2 cellular contexts compared by ENCODE assay signal in the genomic region with DNA sequence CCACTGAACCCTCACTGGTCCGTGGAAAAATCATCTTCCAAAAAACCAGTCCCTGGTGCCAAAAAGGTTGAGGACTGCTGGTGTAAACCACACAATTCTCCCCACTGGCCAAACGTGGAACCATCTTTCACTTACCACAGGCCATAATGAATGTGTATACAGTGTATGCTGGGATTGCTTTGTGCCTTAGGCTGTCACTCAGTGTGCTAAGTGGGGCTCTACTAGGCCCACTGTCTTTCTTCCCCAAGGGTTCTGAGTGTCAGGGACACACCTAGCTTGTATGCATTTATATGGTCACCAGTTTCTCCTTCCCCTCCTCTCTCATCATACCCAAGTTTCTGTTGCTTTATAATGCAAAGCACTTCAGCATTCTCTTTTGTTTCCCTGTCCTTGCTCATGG.
TF ChIP-seq lines count a peak whose summit lies in the region.

No MANE protein-coding gene starts in this region.

TF ChIP-seq in GM23338, 12 proteins besides CTCF, POLR2A, EP300 and RAD21 (continues in another document):
- TF ChIP-seq JUNB (IDR thresholded peaks at IDR 0.05; ENCODE audit: unreplicated experiment) (no peak), ZNF114 (CRISPR knock-in tag; IDR thresholded peaks at IDR 0.05) (no peak), STAT1 (IDR thresholded peaks at IDR 0.05; ENCODE audit: unreplicated experiment) (no peak), EZH2phosphoT487 (IDR thresholded peaks at IDR 0.05; ENCODE audit: unreplicated experiment) (no peak), CREB1 (CRISPR knock-in tag; IDR thresholded peaks at IDR 0.05; ENCODE audit: low read depth) (no peak), EZH2 (IDR thresholded peaks at IDR 0.05; ENCODE audit: low read depth, unreplicated experiment) (no peak), POLR2AphosphoS5 (IDR thresholded peaks at IDR 0.05; ENCODE audit: low read depth) (no peak), ZNF331 (CRISPR knock-in tag; IDR thresholded peaks at IDR 0.05; ENCODE audit: low read depth) (no peak), NANOG (IDR thresholded peaks at IDR 0.05; ENCODE audit: borderline replicate concordance) (no peak)
- TF ChIP-seq, protein P1, sequence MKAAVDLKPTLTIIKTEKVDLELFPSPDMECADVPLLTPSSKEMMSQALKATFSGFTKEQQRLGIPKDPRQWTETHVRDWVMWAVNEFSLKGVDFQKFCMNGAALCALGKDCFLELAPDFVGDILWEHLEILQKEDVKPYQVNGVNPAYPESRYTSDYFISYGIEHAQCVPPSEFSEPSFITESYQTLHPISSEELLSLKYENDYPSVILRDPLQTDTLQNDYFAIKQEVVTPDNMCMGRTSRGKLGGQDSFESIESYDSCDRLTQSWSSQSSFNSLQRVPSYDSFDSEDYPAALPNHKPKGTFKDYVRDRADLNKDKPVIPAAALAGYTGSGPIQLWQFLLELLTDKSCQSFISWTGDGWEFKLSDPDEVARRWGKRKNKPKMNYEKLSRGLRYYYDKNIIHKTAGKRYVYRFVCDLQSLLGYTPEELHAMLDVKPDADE (IDR thresholded peaks at IDR 0.05) = no peak
- TF ChIP-seq, protein P2, sequence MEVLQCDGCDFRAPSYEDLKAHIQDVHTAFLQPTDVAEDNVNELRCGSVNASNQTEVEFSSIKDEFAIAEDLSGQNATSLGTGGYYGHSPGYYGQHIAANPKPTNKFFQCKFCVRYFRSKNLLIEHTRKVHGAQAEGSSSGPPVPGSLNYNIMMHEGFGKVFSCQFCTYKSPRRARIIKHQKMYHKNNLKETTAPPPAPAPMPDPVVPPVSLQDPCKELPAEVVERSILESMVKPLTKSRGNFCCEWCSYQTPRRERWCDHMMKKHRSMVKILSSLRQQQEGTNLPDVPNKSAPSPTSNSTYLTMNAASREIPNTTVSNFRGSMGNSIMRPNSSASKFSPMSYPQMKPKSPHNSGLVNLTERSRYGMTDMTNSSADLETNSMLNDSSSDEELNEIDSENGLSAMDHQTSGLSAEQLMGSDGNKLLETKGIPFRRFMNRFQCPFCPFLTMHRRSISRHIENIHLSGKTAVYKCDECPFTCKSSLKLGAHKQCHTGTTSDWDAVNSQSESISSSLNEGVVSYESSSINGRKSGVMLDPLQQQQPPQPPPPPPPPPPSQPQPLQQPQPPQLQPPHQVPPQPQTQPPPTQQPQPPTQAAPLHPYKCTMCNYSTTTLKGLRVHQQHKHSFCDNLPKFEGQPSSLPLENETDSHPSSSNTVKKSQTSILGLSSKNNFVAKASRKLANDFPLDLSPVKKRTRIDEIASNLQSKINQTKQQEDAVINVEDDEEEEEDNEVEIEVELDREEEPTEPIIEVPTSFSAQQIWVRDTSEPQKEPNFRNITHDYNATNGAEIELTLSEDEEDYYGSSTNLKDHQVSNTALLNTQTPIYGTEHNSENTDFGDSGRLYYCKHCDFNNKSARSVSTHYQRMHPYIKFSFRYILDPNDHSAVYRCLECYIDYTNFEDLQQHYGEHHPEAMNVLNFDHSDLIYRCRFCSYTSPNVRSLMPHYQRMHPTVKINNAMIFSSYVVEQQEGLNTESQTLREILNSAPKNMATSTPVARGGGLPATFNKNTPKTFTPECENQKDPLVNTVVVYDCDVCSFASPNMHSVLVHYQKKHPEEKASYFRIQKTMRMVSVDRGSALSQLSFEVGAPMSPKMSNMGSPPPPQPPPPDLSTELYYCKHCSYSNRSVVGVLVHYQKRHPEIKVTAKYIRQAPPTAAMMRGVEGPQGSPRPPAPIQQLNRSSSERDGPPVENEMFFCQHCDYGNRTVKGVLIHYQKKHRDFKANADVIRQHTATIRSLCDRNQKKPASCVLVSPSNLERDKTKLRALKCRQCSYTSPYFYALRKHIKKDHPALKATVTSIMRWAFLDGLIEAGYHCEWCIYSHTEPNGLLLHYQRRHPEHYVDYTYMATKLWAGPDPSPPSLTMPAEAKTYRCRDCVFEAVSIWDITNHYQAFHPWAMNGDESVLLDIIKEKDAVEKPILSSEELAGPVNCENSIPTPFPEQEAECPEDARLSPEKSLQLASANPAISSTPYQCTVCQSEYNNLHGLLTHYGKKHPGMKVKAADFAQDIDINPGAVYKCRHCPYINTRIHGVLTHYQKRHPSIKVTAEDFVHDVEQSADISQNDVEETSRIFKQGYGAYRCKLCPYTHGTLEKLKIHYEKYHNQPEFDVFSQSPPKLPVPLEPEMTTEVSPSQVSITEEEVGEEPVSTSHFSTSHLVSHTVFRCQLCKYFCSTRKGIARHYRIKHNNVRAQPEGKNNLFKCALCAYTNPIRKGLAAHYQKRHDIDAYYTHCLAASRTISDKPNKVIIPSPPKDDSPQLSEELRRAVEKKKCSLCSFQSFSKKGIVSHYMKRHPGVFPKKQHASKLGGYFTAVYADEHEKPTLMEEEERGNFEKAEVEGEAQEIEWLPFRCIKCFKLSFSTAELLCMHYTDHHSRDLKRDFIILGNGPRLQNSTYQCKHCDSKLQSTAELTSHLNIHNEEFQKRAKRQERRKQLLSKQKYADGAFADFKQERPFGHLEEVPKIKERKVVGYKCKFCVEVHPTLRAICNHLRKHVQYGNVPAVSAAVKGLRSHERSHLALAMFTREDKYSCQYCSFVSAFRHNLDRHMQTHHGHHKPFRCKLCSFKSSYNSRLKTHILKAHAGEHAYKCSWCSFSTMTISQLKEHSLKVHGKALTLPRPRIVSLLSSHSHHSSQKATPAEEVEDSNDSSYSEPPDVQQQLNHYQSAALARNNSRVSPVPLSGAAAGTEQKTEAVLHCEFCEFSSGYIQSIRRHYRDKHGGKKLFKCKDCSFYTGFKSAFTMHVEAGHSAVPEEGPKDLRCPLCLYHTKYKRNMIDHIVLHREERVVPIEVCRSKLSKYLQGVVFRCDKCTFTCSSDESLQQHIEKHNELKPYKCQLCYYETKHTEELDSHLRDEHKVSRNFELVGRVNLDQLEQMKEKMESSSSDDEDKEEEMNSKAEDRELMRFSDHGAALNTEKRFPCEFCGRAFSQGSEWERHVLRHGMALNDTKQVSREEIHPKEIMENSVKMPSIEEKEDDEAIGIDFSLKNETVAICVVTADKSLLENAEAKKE (CRISPR knock-in tag; IDR thresholded peaks at IDR 0.05) = no peak

TF ChIP-seq in H1, 55 proteins besides CTCF, POLR2A, EP300 and RAD21:
- TF ChIP-seq, protein P3, sequence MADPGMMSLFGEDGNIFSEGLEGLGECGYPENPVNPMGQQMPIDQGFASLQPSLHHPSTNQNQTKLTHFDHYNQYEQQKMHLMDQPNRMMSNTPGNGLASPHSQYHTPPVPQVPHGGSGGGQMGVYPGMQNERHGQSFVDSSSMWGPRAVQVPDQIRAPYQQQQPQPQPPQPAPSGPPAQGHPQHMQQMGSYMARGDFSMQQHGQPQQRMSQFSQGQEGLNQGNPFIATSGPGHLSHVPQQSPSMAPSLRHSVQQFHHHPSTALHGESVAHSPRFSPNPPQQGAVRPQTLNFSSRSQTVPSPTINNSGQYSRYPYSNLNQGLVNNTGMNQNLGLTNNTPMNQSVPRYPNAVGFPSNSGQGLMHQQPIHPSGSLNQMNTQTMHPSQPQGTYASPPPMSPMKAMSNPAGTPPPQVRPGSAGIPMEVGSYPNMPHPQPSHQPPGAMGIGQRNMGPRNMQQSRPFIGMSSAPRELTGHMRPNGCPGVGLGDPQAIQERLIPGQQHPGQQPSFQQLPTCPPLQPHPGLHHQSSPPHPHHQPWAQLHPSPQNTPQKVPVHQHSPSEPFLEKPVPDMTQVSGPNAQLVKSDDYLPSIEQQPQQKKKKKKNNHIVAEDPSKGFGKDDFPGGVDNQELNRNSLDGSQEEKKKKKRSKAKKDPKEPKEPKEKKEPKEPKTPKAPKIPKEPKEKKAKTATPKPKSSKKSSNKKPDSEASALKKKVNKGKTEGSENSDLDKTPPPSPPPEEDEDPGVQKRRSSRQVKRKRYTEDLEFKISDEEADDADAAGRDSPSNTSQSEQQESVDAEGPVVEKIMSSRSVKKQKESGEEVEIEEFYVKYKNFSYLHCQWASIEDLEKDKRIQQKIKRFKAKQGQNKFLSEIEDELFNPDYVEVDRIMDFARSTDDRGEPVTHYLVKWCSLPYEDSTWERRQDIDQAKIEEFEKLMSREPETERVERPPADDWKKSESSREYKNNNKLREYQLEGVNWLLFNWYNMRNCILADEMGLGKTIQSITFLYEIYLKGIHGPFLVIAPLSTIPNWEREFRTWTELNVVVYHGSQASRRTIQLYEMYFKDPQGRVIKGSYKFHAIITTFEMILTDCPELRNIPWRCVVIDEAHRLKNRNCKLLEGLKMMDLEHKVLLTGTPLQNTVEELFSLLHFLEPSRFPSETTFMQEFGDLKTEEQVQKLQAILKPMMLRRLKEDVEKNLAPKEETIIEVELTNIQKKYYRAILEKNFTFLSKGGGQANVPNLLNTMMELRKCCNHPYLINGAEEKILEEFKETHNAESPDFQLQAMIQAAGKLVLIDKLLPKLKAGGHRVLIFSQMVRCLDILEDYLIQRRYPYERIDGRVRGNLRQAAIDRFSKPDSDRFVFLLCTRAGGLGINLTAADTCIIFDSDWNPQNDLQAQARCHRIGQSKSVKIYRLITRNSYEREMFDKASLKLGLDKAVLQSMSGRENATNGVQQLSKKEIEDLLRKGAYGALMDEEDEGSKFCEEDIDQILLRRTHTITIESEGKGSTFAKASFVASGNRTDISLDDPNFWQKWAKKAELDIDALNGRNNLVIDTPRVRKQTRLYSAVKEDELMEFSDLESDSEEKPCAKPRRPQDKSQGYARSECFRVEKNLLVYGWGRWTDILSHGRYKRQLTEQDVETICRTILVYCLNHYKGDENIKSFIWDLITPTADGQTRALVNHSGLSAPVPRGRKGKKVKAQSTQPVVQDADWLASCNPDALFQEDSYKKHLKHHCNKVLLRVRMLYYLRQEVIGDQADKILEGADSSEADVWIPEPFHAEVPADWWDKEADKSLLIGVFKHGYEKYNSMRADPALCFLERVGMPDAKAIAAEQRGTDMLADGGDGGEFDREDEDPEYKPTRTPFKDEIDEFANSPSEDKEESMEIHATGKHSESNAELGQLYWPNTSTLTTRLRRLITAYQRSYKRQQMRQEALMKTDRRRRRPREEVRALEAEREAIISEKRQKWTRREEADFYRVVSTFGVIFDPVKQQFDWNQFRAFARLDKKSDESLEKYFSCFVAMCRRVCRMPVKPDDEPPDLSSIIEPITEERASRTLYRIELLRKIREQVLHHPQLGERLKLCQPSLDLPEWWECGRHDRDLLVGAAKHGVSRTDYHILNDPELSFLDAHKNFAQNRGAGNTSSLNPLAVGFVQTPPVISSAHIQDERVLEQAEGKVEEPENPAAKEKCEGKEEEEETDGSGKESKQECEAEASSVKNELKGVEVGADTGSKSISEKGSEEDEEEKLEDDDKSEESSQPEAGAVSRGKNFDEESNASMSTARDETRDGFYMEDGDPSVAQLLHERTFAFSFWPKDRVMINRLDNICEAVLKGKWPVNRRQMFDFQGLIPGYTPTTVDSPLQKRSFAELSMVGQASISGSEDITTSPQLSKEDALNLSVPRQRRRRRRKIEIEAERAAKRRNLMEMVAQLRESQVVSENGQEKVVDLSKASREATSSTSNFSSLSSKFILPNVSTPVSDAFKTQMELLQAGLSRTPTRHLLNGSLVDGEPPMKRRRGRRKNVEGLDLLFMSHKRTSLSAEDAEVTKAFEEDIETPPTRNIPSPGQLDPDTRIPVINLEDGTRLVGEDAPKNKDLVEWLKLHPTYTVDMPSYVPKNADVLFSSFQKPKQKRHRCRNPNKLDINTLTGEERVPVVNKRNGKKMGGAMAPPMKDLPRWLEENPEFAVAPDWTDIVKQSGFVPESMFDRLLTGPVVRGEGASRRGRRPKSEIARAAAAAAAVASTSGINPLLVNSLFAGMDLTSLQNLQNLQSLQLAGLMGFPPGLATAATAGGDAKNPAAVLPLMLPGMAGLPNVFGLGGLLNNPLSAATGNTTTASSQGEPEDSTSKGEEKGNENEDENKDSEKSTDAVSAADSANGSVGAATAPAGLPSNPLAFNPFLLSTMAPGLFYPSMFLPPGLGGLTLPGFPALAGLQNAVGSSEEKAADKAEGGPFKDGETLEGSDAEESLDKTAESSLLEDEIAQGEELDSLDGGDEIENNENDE (IDR thresholded peaks at IDR 0.05; ENCODE audit: insufficient replicate concordance, low read length) = no peak
- no peak for TF ChIP-seq NRF1 (IDR thresholded peaks at IDR 0.05; ENCODE audit: low read depth, low read length)
